ENCODE assay signal across 19 cellular contexts in genomic region chrX:96703816-96704215, GRCh38.
"Had no signal": no experiment of that assay in that cellular context is flagged by ENCODE, and none has a peak within 500 bp of the region (broad histone marks: within the 10 kb centered on the region; RNA-seq: fewer than 3 reads in every experiment).

No MANE protein-coding gene starts in this region.

- H3K27ac ChIP-seq: body of pancreas, colonic mucosa, thyroid gland had no signal

- H3K27me3 ChIP-seq: body of pancreas, colonic mucosa, thyroid gland had no signal

- DNase-seq: activated CD4-positive, alpha-beta memory T cell treated with anti-CD3 and anti-CD28 coated beads, Interleukin-2, amount 10 ng/mL, durations not matched to agents 7 days and 5 days; activated CD4-positive, alpha-beta T cell treated with anti-CD3 and anti-CD28 coated beads for 4 hours; activated naive CD4-positive, alpha-beta T cell; activated naive CD8-positive, alpha-beta T cell treated with anti-CD3 and anti-CD28 coated beads for 36 hours; activated T-cell treated with anti-CD3 and anti-CD28 coated beads, Interleukin-2, amount 50 U/mL, for 1 hour; amniotic stem cell; body of pancreas; caudate nucleus; colonic mucosa; left colon; nephron progenitor cell; nucleus accumbens; retina; stimulated activated CD4-positive, alpha-beta T cell treated with anti-CD3 and anti-CD28 coated beads, Interleukin-2, amount 100 ng/mL, for 24 hours; stimulated activated naive CD4-positive, alpha-beta T cell treated with Interleukin-2 at 50 U/mL for 16 hours; thyroid gland had no signal

- H3K4me1 ChIP-seq: body of pancreas, colonic mucosa, thyroid gland had no signal

- H3K4me3 Mint-ChIP-seq: activated CD4-positive, alpha-beta memory T cell treated with anti-CD3 and anti-CD28 coated beads, Interleukin-2, amount 10 ng/mL, durations not matched to agents 7 days and 5 days; activated naive CD8-positive, alpha-beta T cell treated with anti-CD3 and anti-CD28 coated beads for 36 hours; activated T-helper 17 cell treated with anti-CD3 and anti-CD28 coated beads, Interleukin-2, amount 50 U/mL, for 72 hours; nephron progenitor cell; WTC11 had no signal

- H3K9me3 ChIP-seq: body of pancreas, colonic mucosa, thyroid gland had no signal

- H3K36me3 ChIP-seq: colonic mucosa, thyroid gland had no signal

- H3K4me3 ChIP-seq: body of pancreas, colonic mucosa, thyroid gland had no signal

- H3K27me3 Mint-ChIP-seq: activated CD4-positive, alpha-beta memory T cell treated with anti-CD3 and anti-CD28 coated beads, Interleukin-2, amount 10 ng/mL, durations not matched to agents 7 days and 5 days; activated naive CD8-positive, alpha-beta T cell treated with anti-CD3 and anti-CD28 coated beads for 36 hours; activated T-helper 17 cell treated with anti-CD3 and anti-CD28 coated beads, Interleukin-2, amount 50 U/mL, for 72 hours had no signal

- H3K36me3 Mint-ChIP-seq: WTC11 had no signal

- H3K27ac Mint-ChIP-seq: activated CD4-positive, alpha-beta memory T cell treated with anti-CD3 and anti-CD28 coated beads, Interleukin-2, amount 10 ng/mL, durations not matched to agents 7 days and 5 days; activated naive CD8-positive, alpha-beta T cell treated with anti-CD3 and anti-CD28 coated beads for 36 hours; activated T-helper 17 cell treated with anti-CD3 and anti-CD28 coated beads, Interleukin-2, amount 50 U/mL, for 72 hours; nephron progenitor cell; WTC11 had no signal

- ATAC-seq: activated T-helper 17 cell treated with anti-CD3 and anti-CD28 coated beads, Interleukin-2, amount 50 U/mL, for 72 hours; body of pancreas; esophagus mucosa; WTC11 had no signal

- H3K4me1 Mint-ChIP-seq: activated naive CD8-positive, alpha-beta T cell treated with anti-CD3 and anti-CD28 coated beads for 36 hours had no signal

- H3K9me3 Mint-ChIP-seq: activated CD4-positive, alpha-beta memory T cell treated with anti-CD3 and anti-CD28 coated beads, Interleukin-2, amount 10 ng/mL, durations not matched to agents 7 days and 5 days; activated naive CD8-positive, alpha-beta T cell treated with anti-CD3 and anti-CD28 coated beads for 36 hours; activated T-helper 17 cell treated with anti-CD3 and anti-CD28 coated beads, Interleukin-2, amount 50 U/mL, for 72 hours; WTC11 had no signal
